In genomic region chr15:74374648-74375302, GRCh38 we compare ENCODE assay signal across 8 cellular contexts. TPM values are rescaled to one million over a fixed set of nuclear protein-coding genes. Genes with fewer than 3 reads are reported as not detected.
A peak's percentile ranks its signal among the peaks of the same experiment; 100 is the strongest.
DNase-seq lines count a peak whose midpoint lies in the region; ATAC-seq and TF ChIP-seq lines count a peak whose summit lies in the region.

No MANE protein-coding gene starts in this region.

- H3K9ac ChIP-seq in MM.1S (ENCODE audit: low read length) (peak overlapping the region; percentile 7; the same call in 1 of the 2 replicates), skeletal muscle satellite cell (ENCODE audit: low read depth, low read length) (no peak overlapping the region)

- peak overlapping the region; percentile 26; the same call in 1 of the 2 replicates for H3K27ac ChIP-seq in MM.1S (ENCODE audit: low read length)

- H3K4me1 ChIP-seq in MM.1S (ENCODE audit: low read length) (peaks cover 12% of the 10 kb centered on the region; the same call in 1 of the 2 replicates), skeletal muscle satellite cell (ENCODE audit: control insufficient read depth, insufficient read depth, low read length) (peaks cover 11% of the 10 kb centered on the region)

- TF ChIP-seq CTCF in MM.1S (IDR thresholded peaks at IDR 0.05; ENCODE audit: low read length): no peak; the same call in 1 of the 2 replicates

- peaks cover 13% of the 10 kb centered on the region for H3F3A ChIP-seq in MM.1S (ENCODE audit: insufficient read depth, low read length)

- H3K9me2 ChIP-seq in MM.1S (replicated peaks; ENCODE audit: insufficient read depth, low read length): no peaks in the 10 kb centered on the region

- peak; percentile 1 for ATAC-seq in esophagus mucosa
- ATAC-seq in HG03342 (IDR thresholded peaks at IDR 0.05; ENCODE audit: unreplicated experiment): no peak

- H3K36me3 ChIP-seq in MM.1S (replicated peaks; ENCODE audit: insufficient read depth, low read length) (no peaks in the 10 kb centered on the region), skeletal muscle satellite cell (ENCODE audit: insufficient read depth, low read length) (no peaks in the 10 kb centered on the region)

- H3K4me2 ChIP-seq in MM.1S (ENCODE audit: low read depth, low read length): peak overlapping the region; percentile 95
- H3K4me2 ChIP-seq in skeletal muscle satellite cell (ENCODE audit: low read length): peak overlapping the region; percentile 97

- 0 out of 2 replicates have a peak, but pooled peaks cover 4% of the 10 kb centered on the region for H3K27me3 ChIP-seq in MM.1S (replicated peaks; ENCODE audit: insufficient read depth, low read length)
- H3K27me3 ChIP-seq in skeletal muscle satellite cell (ENCODE audit: control insufficient read depth, insufficient read depth, low read length): peaks cover 34% of the 10 kb centered on the region

- H3K9me3 ChIP-seq in MM.1S (replicated peaks; ENCODE audit: insufficient read depth, low read length) (no peaks in the 10 kb centered on the region), skeletal muscle satellite cell (replicated peaks; ENCODE audit: low read length) (no peaks in the 10 kb centered on the region)

- no peaks in the 10 kb centered on the region for H4K20me1 ChIP-seq in MM.1S (ENCODE audit: insufficient read depth, low read length)

- peak overlapping the region; percentile 42 for H2AFZ ChIP-seq in MM.1S (ENCODE audit: low read length)

- H3K4me3 ChIP-seq in MM.1S (ENCODE audit: low read length) (peak overlapping the region; percentile 92), skeletal muscle satellite cell (ENCODE audit: low read length) (peak overlapping the region; percentile 75)

- DNase-seq in SHP77 treated with DMSO at 0.1 percent for 48 hours (lab: John Stamatoyannopoulos, UW): peak; percentile 44
- DNase-seq in SHP77 (lab: John Stamatoyannopoulos, UW): no peak
- peak; percentile 10 for DNase-seq in MM.1S
- DNase-seq in stimulated activated CD4-positive, alpha-beta T cell treated with anti-CD3 and anti-CD28 coated beads, Interleukin-15, amount 100 ng/mL, for 24 hours: no peak
- no peak for DNase-seq in NOMO-1 treated with DMSO at 0.1 percent for 48 hours (lab: John Stamatoyannopoulos, UW; ENCODE audit: unreplicated experiment)

- H3K79me2 ChIP-seq in MM.1S (ENCODE audit: low read length): no peaks in the 10 kb centered on the region

RNA-seq across cellular contexts. Expression of gene CYP11A1, which starts 7.3 kb away (rescaled TPM):
- 3.2 TPM for total RNA-seq in esophagus mucosa
- total RNA-seq in skeletal muscle satellite cell (2012; rRNA removed): 0.87 and 1.3 TPM in 2 replicates

RNA-seq across cellular contexts. Expression of gene SEMA7A, which starts 59.0 kb away (rescaled TPM):
- 4.0 TPM for total RNA-seq in esophagus mucosa
- 44.1 and 94.4 TPM in 2 replicates for total RNA-seq in skeletal muscle satellite cell (2012; rRNA removed)

Comparison
In these comparisons a context has a peak if more than half of its experiments do, and no peak if none do; other contexts are left out.
1. DNase-seq: peak in SHP77 treated with DMSO at 0.1 percent for 48 hours (single experiment) and MM.1S (single experiment); none in SHP77 (0 of 2), stimulated activated CD4-positive, alpha-beta T cell treated with anti-CD3 and anti-CD28 coated beads, Interleukin-15, amount 100 ng/mL, for 24 hours (single experiment) and NOMO-1 treated with DMSO at 0.1 percent for 48 hours (single experiment).